Comparison of ENCODE assay signal across 1 cellular context in genomic region chr18:22204996-22205395, GRCh38.
TF ChIP-seq lines count a peak whose summit lies in the region.

No MANE protein-coding gene starts in this region.

TF ChIP-seq in H1, 55 proteins besides CTCF, POLR2A, EP300 and RAD21 (continued from another document):
- TF ChIP-seq E2F6 (IDR thresholded peaks at IDR 0.05) (no peak), ASH2L (IDR thresholded peaks at IDR 0.05; ENCODE audit: low read length) (no peak)
